1 cellular context compared by ENCODE assay signal in the genomic region with DNA sequence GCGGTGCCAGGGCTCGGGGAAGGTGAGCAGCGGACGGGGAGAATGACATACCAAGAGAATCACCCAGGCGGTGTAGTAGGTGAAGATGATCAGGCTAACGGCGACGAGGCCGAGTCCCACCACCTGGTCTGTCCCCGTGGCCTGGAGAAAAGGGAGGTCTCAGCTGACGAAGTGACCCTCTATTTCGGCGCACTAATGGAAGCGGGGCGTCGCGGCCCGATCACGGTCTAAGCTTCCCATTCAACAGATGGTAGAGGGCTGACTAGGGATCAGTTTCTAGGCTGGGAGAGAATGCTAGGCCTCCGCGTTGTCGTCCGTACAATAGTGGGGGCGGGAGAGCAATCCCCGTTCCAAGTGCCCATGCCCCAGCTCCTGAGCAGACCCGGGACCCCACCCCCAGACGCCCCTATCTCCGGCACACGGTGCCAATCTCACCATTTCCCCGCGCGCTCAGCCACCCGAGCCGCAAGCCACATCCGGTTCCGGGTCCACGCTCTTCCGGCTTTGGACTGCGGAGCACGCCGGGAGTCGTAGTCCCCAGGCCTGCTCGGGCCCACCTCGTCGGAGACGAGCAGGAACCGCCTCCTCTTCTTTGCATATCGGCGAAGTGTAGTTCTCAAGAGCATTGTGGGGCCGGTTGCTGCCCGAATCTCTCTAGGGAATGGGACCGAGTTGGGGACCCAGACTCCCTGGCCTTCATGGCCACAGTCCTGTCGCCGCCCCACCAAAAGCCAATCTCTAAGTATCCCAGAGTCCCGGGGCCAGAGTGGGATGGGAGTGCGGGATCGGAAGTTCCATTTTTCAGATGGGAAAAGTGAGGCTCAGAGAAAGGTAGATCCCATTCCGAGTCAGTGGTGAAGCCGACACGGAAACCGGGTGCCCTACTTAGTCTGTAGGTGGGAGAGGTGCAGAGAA.
TF ChIP-seq lines count a peak whose summit lies in the region.

A gene with protein sequence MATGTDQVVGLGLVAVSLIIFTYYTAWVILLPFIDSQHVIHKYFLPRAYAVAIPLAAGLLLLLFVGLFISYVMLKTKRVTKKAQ (minus strand): TSS at position 472 of the 915 bp plus-strand sequence. CDS start 34 bp downstream, at position 438.

TF ChIP-seq in HepG2, 621 proteins besides CTCF, POLR2A, EP300 and RAD21 (continued from another document and continues in another):
- TF ChIP-seq ZNF281 (CRISPR knock-in tag; IDR thresholded peaks at IDR 0.05; ENCODE audit: borderline replicate concordance) (no peak), SMARCC2 (IDR thresholded peaks at IDR 0.05) (no peak), ELF1 (CRISPR knock-in tag; IDR thresholded peaks at IDR 0.05) (peak; percentile 98), HNRNPH1 (optimal IDR thresholded peaks at IDR 0.05; ENCODE audit: low read depth, low read length) (no peak), ZNF543 (CRISPR knock-in tag; IDR thresholded peaks at IDR 0.05) (no peak), ZNF7 (CRISPR knock-in tag; IDR thresholded peaks at IDR 0.05) (no peak), PRMT3 (CRISPR knock-in tag; IDR thresholded peaks at IDR 0.05; ENCODE audit: borderline replicate concordance, low read depth) (no peak), GTF3A (CRISPR knock-in tag; conservative IDR thresholded peaks at IDR 0.05) (0 out of 2 replicates have a peak, but pooled peaks have one; percentile 53), SP1 (IDR thresholded peaks at IDR 0.05) (no peak), SP1 (CRISPR knock-in tag; IDR thresholded peaks at IDR 0.05) (peak; percentile 40; the same call in 1 of the 2 replicates), PPARG (CRISPR knock-in tag; conservative IDR thresholded peaks at IDR 0.05) (no peak), ZNF879 (CRISPR knock-in tag; IDR thresholded peaks at IDR 0.05) (no peak), ZNF788 (CRISPR knock-in tag; IDR thresholded peaks at IDR 0.05; ENCODE audit: borderline replicate concordance) (peak; percentile 72; the same call in 1 of the 2 replicates), RFX5 (IDR thresholded peaks at IDR 0.05; ENCODE audit: low read depth, low read length) (no peak), ZBTB1 (CRISPR knock-in tag; IDR thresholded peaks at IDR 0.05; ENCODE audit: borderline replicate concordance) (no peak), TBX2 (CRISPR knock-in tag; IDR thresholded peaks at IDR 0.05; ENCODE audit: borderline replicate concordance) (peak; percentile 14; the same call in 1 of the 2 replicates), RFX1 (IDR thresholded peaks at IDR 0.05) (no peak), ZNF292 (CRISPR knock-in tag; IDR thresholded peaks at IDR 0.05; ENCODE audit: borderline replicate concordance, low read depth) (0 out of 2 replicates have a peak, but pooled peaks have one; percentile 36), ZNF30 (CRISPR knock-in tag; IDR thresholded peaks at IDR 0.05) (no peak), ISL2 (CRISPR knock-in tag; IDR thresholded peaks at IDR 0.05) (no peak), ZC3H4 (CRISPR knock-in tag; IDR thresholded peaks at IDR 0.05; ENCODE audit: borderline replicate concordance) (no peak), ZNF891 (CRISPR knock-in tag; IDR thresholded peaks at IDR 0.05) (peak; percentile 71; the same call in 1 of the 2 replicates), ZNF274 (CRISPR knock-in tag; IDR thresholded peaks at IDR 0.05) (no peak), FOSL1 (CRISPR knock-in tag; IDR thresholded peaks at IDR 0.05; ENCODE audit: borderline replicate concordance) (no peak), ZNF552 (CRISPR knock-in tag; IDR thresholded peaks at IDR 0.05; ENCODE audit: borderline replicate concordance) (no peak), ZNF407 (CRISPR knock-in tag; IDR thresholded peaks at IDR 0.05; ENCODE audit: not compliant biosample characterization) (peak; percentile 79), ZFY (CRISPR knock-in tag; IDR thresholded peaks at IDR 0.05) (peak; percentile 89), ZNF615 (CRISPR knock-in tag; IDR thresholded peaks at IDR 0.05; ENCODE audit: borderline replicate concordance) (no peak), JARID2 (CRISPR knock-in tag; IDR thresholded peaks at IDR 0.05; ENCODE audit: insufficient replicate concordance) (no peak), NR0B2 (CRISPR knock-in tag; IDR thresholded peaks at IDR 0.05) (no peak), FIP1L1 (IDR thresholded peaks at IDR 0.05; ENCODE audit: borderline replicate concordance, insufficient read depth, low read depth, low read length) (no peak; the same call in 1 of the 2 replicates), MAFK (conservative IDR thresholded peaks at IDR 0.05 in 1 of 2, IDR thresholded peaks at IDR 0.05 in 1 of 2; ENCODE audit: low read length in 2 of 2) (no peak), JDP2 (CRISPR knock-in tag; IDR thresholded peaks at IDR 0.05; ENCODE audit: borderline replicate concordance) (no peak), IKZF1 (IDR thresholded peaks at IDR 0.05) (no peak), TCF12 (IDR thresholded peaks at IDR 0.05) (no peak), TCF12 (CRISPR knock-in tag; IDR thresholded peaks at IDR 0.05) (no peak)
- TF ChIP-seq, protein P1, sequence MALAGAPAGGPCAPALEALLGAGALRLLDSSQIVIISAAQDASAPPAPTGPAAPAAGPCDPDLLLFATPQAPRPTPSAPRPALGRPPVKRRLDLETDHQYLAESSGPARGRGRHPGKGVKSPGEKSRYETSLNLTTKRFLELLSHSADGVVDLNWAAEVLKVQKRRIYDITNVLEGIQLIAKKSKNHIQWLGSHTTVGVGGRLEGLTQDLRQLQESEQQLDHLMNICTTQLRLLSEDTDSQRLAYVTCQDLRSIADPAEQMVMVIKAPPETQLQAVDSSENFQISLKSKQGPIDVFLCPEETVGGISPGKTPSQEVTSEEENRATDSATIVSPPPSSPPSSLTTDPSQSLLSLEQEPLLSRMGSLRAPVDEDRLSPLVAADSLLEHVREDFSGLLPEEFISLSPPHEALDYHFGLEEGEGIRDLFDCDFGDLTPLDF (CRISPR knock-in tag; IDR thresholded peaks at IDR 0.05), result peak; percentile 81; the same call in 1 of the 2 replicates
- TF ChIP-seq, protein P2, sequence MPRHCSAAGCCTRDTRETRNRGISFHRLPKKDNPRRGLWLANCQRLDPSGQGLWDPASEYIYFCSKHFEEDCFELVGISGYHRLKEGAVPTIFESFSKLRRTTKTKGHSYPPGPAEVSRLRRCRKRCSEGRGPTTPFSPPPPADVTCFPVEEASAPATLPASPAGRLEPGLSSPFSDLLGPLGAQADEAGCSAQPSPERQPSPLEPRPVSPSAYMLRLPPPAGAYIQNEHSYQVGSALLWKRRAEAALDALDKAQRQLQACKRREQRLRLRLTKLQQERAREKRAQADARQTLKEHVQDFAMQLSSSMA (CRISPR knock-in tag; IDR thresholded peaks at IDR 0.05), result peak; percentile 78; the same call in 1 of the 2 replicates
- TF ChIP-seq, protein P3, sequence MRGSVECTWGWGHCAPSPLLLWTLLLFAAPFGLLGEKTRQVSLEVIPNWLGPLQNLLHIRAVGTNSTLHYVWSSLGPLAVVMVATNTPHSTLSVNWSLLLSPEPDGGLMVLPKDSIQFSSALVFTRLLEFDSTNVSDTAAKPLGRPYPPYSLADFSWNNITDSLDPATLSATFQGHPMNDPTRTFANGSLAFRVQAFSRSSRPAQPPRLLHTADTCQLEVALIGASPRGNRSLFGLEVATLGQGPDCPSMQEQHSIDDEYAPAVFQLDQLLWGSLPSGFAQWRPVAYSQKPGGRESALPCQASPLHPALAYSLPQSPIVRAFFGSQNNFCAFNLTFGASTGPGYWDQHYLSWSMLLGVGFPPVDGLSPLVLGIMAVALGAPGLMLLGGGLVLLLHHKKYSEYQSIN (CRISPR knock-in tag; IDR thresholded peaks at IDR 0.05; ENCODE audit: borderline replicate concordance), result no peak
- TF ChIP-seq, protein P4, sequence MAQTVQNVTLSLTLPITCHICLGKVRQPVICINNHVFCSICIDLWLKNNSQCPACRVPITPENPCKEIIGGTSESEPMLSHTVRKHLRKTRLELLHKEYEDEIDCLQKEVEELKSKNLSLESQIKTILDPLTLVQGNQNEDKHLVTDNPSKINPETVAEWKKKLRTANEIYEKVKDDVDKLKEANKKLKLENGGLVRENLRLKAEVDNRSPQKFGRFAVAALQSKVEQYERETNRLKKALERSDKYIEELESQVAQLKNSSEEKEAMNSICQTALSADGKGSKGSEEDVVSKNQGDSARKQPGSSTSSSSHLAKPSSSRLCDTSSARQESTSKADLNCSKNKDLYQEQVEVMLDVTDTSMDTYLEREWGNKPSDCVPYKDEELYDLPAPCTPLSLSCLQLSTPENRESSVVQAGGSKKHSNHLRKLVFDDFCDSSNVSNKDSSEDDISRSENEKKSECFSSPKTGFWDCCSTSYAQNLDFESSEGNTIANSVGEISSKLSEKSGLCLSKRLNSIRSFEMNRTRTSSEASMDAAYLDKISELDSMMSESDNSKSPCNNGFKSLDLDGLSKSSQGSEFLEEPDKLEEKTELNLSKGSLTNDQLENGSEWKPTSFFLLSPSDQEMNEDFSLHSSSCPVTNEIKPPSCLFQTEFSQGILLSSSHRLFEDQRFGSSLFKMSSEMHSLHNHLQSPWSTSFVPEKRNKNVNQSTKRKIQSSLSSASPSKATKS (CRISPR knock-in tag; IDR thresholded peaks at IDR 0.05), result no peak
- TF ChIP-seq, protein P5, sequence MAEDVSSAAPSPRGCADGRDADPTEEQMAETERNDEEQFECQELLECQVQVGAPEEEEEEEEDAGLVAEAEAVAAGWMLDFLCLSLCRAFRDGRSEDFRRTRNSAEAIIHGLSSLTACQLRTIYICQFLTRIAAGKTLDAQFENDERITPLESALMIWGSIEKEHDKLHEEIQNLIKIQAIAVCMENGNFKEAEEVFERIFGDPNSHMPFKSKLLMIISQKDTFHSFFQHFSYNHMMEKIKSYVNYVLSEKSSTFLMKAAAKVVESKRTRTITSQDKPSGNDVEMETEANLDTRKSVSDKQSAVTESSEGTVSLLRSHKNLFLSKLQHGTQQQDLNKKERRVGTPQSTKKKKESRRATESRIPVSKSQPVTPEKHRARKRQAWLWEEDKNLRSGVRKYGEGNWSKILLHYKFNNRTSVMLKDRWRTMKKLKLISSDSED (CRISPR knock-in tag; IDR thresholded peaks at IDR 0.05), result no peak
